In genomic region chr1:119646521-119647227, GRCh38 we compare ENCODE assay signal across 8 cellular contexts. TPM values are rescaled to one million over a fixed set of nuclear protein-coding genes. Genes with fewer than 3 reads are reported as not detected.
A peak's percentile ranks its signal among the peaks of the same experiment; 100 is the strongest.
DNase-seq lines count a peak whose midpoint lies in the region; ATAC-seq and TF ChIP-seq lines count a peak whose summit lies in the region.

No MANE protein-coding gene starts in this region.

- no peak for TF ChIP-seq CTCF in CD4-positive, alpha-beta T cell (IDR thresholded peaks at IDR 0.05)
- TF ChIP-seq CTCF in endodermal cell (conservative IDR thresholded peaks at IDR 0.05) (no peak), nephron (IDR thresholded peaks at IDR 0.05; ENCODE audit: unreplicated experiment in 3 of 3) (no peak)

- no peaks in the 10 kb centered on the region; the same call in 1 of the 2 replicates for H3K36me3 ChIP-seq in MG63
- peaks cover 5% of the 10 kb centered on the region for H3K36me3 ChIP-seq in endodermal cell (ENCODE audit: control insufficient read depth, insufficient read depth, low read length)

- peak overlapping the region; percentile 43 for H3K4me3 Mint-ChIP-seq in CD4-positive, alpha-beta T cell
- peak overlapping the region; percentile 91 for H3K4me3 Mint-ChIP-seq in endodermal cell
- peak overlapping the region; percentile 96 to 98 (median 98) for H3K4me3 Mint-ChIP-seq in nephron
- H3K4me3 Mint-ChIP-seq in activated CD4-positive, alpha-beta T cell treated with anti-CD3 and anti-CD28 coated beads, Interleukin-2, amount 10 ng/mL, durations not matched to agents 7 days and 5 days = no peak overlapping the region

- H3K4me1 ChIP-seq in endodermal cell (ENCODE audit: control insufficient read depth, insufficient read depth, low read length) = peaks cover 2% of the 10 kb centered on the region

- ATAC-seq in CD4-positive, alpha-beta T cell (ENCODE audit: poor library complexity) = no peak
- ATAC-seq in GM18907 (IDR thresholded peaks at IDR 0.05; ENCODE audit: unreplicated experiment) = no peak

- intact Hi-C loops in CD4-positive, alpha-beta T cell (cut with DNase I, micrococcal nuclease) = no loop called here

- POLR2A ChIA-PET in CD4-positive, alpha-beta T cell (lab: Charles Lee) = no interaction called here
- POLR2A ChIA-PET in activated CD4-positive, alpha-beta T cell treated with anti-CD3 and anti-CD28 coated beads, Interleukin-2, amount 10 ng/mL, durations not matched to agents 7 days and 5 days (lab: Charles Lee) = no interaction called here

- H3K9me3 Mint-ChIP-seq in CD4-positive, alpha-beta T cell = no peaks in the 10 kb centered on the region
- peaks cover 2% of the 10 kb centered on the region for H3K9me3 Mint-ChIP-seq in endodermal cell
- H3K9me3 Mint-ChIP-seq in nephron = no peaks in the 10 kb centered on the region
- H3K9me3 Mint-ChIP-seq in activated CD4-positive, alpha-beta T cell treated with anti-CD3 and anti-CD28 coated beads, Interleukin-2, amount 10 ng/mL, durations not matched to agents 7 days and 5 days = no peaks in the 10 kb centered on the region

- H3K4me3 ChIP-seq in MG63 (peak overlapping the region; percentile 87), endodermal cell (ENCODE audit: low read length) (peak overlapping the region; percentile 97)

- no peak for DNase-seq in CD4-positive, alpha-beta T cell
- peak; percentile 18 for DNase-seq in MG63
- no peak for DNase-seq in endodermal cell
- no peak for DNase-seq in NCI-H1930 (lab: John Stamatoyannopoulos, UW)
- DNase-seq in activated CD4-positive, alpha-beta T cell treated with anti-CD3 and anti-CD28 coated beads, Interleukin-2, amount 10 ng/mL, durations not matched to agents 7 days and 5 days = no peak
- no peak for DNase-seq in NCI-H2196 (lab: John Stamatoyannopoulos, UW; ENCODE audit: unreplicated experiment)

- H3K9me3 ChIP-seq in CD4-positive, alpha-beta T cell (ENCODE audit: control insufficient read depth, low read length) = no peaks in the 10 kb centered on the region
- H3K9me3 ChIP-seq in MG63 (no peaks in the 10 kb centered on the region), endodermal cell (ENCODE audit: control insufficient read depth, low read length) (peaks cover 4% of the 10 kb centered on the region)

- WGBS in endodermal cell (ENCODE audit: insufficient coverage in 1 of 2, insufficient read length in 1 of 2), 2 experiments = 17 to 21% methylated on average over 3 to 14 of the region's 15 CpGs

- peaks cover 5% of the 10 kb centered on the region for H3K4me1 Mint-ChIP-seq in CD4-positive, alpha-beta T cell (ENCODE audit: low read depth)
- peaks cover 37% of the 10 kb centered on the region for H3K4me1 Mint-ChIP-seq in endodermal cell
- H3K4me1 Mint-ChIP-seq in nephron = peaks cover 41% of the 10 kb centered on the region
- peaks cover 6% of the 10 kb centered on the region for H3K4me1 Mint-ChIP-seq in activated CD4-positive, alpha-beta T cell treated with anti-CD3 and anti-CD28 coated beads, Interleukin-2, amount 10 ng/mL, durations not matched to agents 7 days and 5 days

- H3K36me3 Mint-ChIP-seq in CD4-positive, alpha-beta T cell (ENCODE audit: low read depth) = no peaks in the 10 kb centered on the region
- H3K36me3 Mint-ChIP-seq in endodermal cell (ENCODE audit: low read depth) (peaks cover 10% of the 10 kb centered on the region), nephron (ENCODE audit: low read depth) (peaks cover 24% of the 10 kb centered on the region)
- H3K36me3 Mint-ChIP-seq in activated CD4-positive, alpha-beta T cell treated with anti-CD3 and anti-CD28 coated beads, Interleukin-2, amount 10 ng/mL, durations not matched to agents 7 days and 5 days (ENCODE audit: low read depth) = no peaks in the 10 kb centered on the region

- H3K9ac ChIP-seq in endodermal cell (ENCODE audit: extremely low read depth, low read length, poor library complexity, severe bottlenecking) = peak overlapping the region; percentile 67

- H3K27ac Mint-ChIP-seq in CD4-positive, alpha-beta T cell = no peak overlapping the region
- H3K27ac Mint-ChIP-seq in endodermal cell = peak overlapping the region; percentile 94
- H3K27ac Mint-ChIP-seq in nephron = peak overlapping the region; percentile 96 to 98 (median 98)
- no peak overlapping the region for H3K27ac Mint-ChIP-seq in activated CD4-positive, alpha-beta T cell treated with anti-CD3 and anti-CD28 coated beads, Interleukin-2, amount 10 ng/mL, durations not matched to agents 7 days and 5 days

- H3K27ac ChIP-seq in CD4-positive, alpha-beta T cell (ENCODE audit: low read depth, low read length) = no peak overlapping the region
- no peak overlapping the region for H3K27ac ChIP-seq in endodermal cell (ENCODE audit: low read depth, low read length)

- peaks cover 88% of the 10 kb centered on the region for H3K27me3 Mint-ChIP-seq in CD4-positive, alpha-beta T cell
- H3K27me3 Mint-ChIP-seq in endodermal cell (ENCODE audit: insufficient read depth) (no peaks in the 10 kb centered on the region), nephron (ENCODE audit: low read depth) (no peaks in the 10 kb centered on the region)
- H3K27me3 Mint-ChIP-seq in activated CD4-positive, alpha-beta T cell treated with anti-CD3 and anti-CD28 coated beads, Interleukin-2, amount 10 ng/mL, durations not matched to agents 7 days and 5 days = peaks cover 87% of the 10 kb centered on the region

- peaks cover 61% of the 10 kb centered on the region for H3K27me3 ChIP-seq in CD4-positive, alpha-beta T cell (ENCODE audit: control insufficient read depth, insufficient read depth, low read length)
- H3K27me3 ChIP-seq in MG63 (peaks cover 2% of the 10 kb centered on the region; the same call in 1 of the 2 replicates), endodermal cell (ENCODE audit: control insufficient read depth, insufficient read depth, low read length, poor library complexity, severe bottlenecking) (no peaks in the 10 kb centered on the region)

- CTCF ChIA-PET in CD4-positive, alpha-beta T cell (lab: Charles Lee) = no interaction called here
- CTCF ChIA-PET in activated CD4-positive, alpha-beta T cell treated with anti-CD3 and anti-CD28 coated beads, Interleukin-2, amount 10 ng/mL, durations not matched to agents 7 days and 5 days (lab: Charles Lee) = interaction anchor here (1.6 kb wide), 1 partner anchor 71 kb away, joined by 3 read pairs; no protein-coding TSS in a partner anchor

RNA-seq across cellular contexts. Expression of gene ZNF697, which starts 1.4 kb away (rescaled TPM):
- under 1 TPM; 0.05 to 0.06 TPM for total RNA-seq in CD4-positive, alpha-beta T cell
- total RNA-seq in MG63 (2014; rRNA removed; shearing (Covaris generic); ENCODE audit: low replicate concordance) = 0.22 and 0.23 TPM in 2 replicates
- total RNA-seq in endodermal cell = 10 to 100 TPM; 12.0 to 14.8 TPM
- polyA plus RNA-seq in endodermal cell (2013, experiment 1 of 2) = 7.4 TPM
- 6.7 TPM for polyA plus RNA-seq in endodermal cell (2013, experiment 2 of 2)
- total RNA-seq in activated CD4-positive, alpha-beta T cell treated with anti-CD3 and anti-CD28 coated beads, Interleukin-2, amount 10 ng/mL, durations not matched to agents 7 days and 5 days = under 1 TPM in 1 of 2 experiments, not detected in 1; 0.10 TPM

Comparison
In these comparisons a context has a peak if more than half of its experiments do, and no peak if none do; other contexts are left out.
1. H3K27ac Mint-ChIP-seq: peak in endodermal cell (single experiment) and nephron (3 of 3); none in CD4-positive, alpha-beta T cell (single experiment) and activated CD4-positive, alpha-beta T cell treated with anti-CD3 and anti-CD28 coated beads, Interleukin-2, amount 10 ng/mL, durations not matched to agents 7 days and 5 days (single experiment).
2. RNA of gene ZNF697, which starts 1.4 kb away (total RNA-seq): 12.0 to 14.8 TPM in endodermal cell; 0.22 to 0.23 TPM in MG63, 0.10 TPM in activated CD4-positive, alpha-beta T cell treated with anti-CD3 and anti-CD28 coated beads, Interleukin-2, amount 10 ng/mL, durations not matched to agents 7 days and 5 days and 0.05 to 0.06 TPM in CD4-positive, alpha-beta T cell; every median in the first group is over 10 times any median in the second.